In genomic region chr6:116666869-116667268, GRCh38 we compare ENCODE assay signal across 9 cellular contexts. TPM values are rescaled to one million over a fixed set of nuclear protein-coding genes. Genes with fewer than 3 reads are reported as not detected.
DNase-seq lines count a peak whose midpoint lies in the region; ATAC-seq and TF ChIP-seq lines count a peak whose summit lies in the region.
"Had no signal": no experiment of that assay in that cellular context is flagged by ENCODE, and none has a peak within 500 bp of the region (broad histone marks: within the 10 kb centered on the region; RNA-seq: fewer than 3 reads in every experiment).

No MANE protein-coding gene starts in this region.

- peaks cover 33% of the 10 kb centered on the region for H4K20me1 ChIP-seq in Loucy (ENCODE audit: insufficient read depth, low read length, poor library complexity, severe bottlenecking)

- H3F3A ChIP-seq in Loucy (ENCODE audit: low read depth), result no peaks in the 10 kb centered on the region

- no peak for TF ChIP-seq CTCF in GM13976 (IDR thresholded peaks at IDR 0.05; ENCODE audit: borderline replicate concordance, control extremely low read depth, extremely low read depth, insufficient read depth, missing control alignments)
- TF ChIP-seq CTCF in Loucy (conservative IDR thresholded peaks at IDR 0.05; ENCODE audit: low read length), result no peak
- TF ChIP-seq CTCF in fibroblast of villous mesenchyme (IDR thresholded peaks at IDR 0.05; ENCODE audit: insufficient read depth, low read depth, low read length), result no peak

- H3K9me2 ChIP-seq in Loucy (replicated peaks; ENCODE audit: low read depth, low read length), result no peaks in the 10 kb centered on the region

- H3K4me3 ChIP-seq in Loucy (ENCODE audit: low read length, poor library complexity, severe bottlenecking) (peak overlapping the region; percentile 99), fibroblast of villous mesenchyme (ENCODE audit: low read depth, low read length) (peak overlapping the region; percentile 9)

- peak overlapping the region; percentile 59 for H3K9ac ChIP-seq in Loucy (ENCODE audit: low read depth, low read length, poor library complexity, severe bottlenecking)

- peak; percentile 47 for DNase-seq in GM13976 (ENCODE audit: low spot score)
- DNase-seq in fibroblast of villous mesenchyme (ENCODE audit: low read depth), result no peak
- no peak for DNase-seq in ureter (ENCODE audit: low spot score)
- no peak for DNase-seq in AG08395 (ENCODE audit: low spot score)
- no peak for DNase-seq in NCI-H446 treated with DMSO at 0.1 percent for 48 hours (lab: John Stamatoyannopoulos, UW)
- DNase-seq: left ventricle myocardium superior had no signal

- ATAC-seq in GM21619 (IDR thresholded peaks at IDR 0.05; ENCODE audit: unreplicated experiment) (peak; percentile 39), HG03045 (IDR thresholded peaks at IDR 0.05; ENCODE audit: unreplicated experiment) (no peak)
- ATAC-seq: left ventricle myocardium superior had no signal

- no peaks in the 10 kb centered on the region for H3K9me3 ChIP-seq in Loucy (ENCODE audit: insufficient read depth, low read depth, low read length)

- no peaks in the 10 kb centered on the region for H3K36me3 ChIP-seq in Loucy (ENCODE audit: insufficient read depth, low read length)

- H3K27me3 ChIP-seq in Loucy (ENCODE audit: insufficient read depth, low read length, poor library complexity, severe bottlenecking), result no peaks in the 10 kb centered on the region

- peaks cover 66% of the 10 kb centered on the region for H3K79me2 ChIP-seq in Loucy (ENCODE audit: insufficient read depth, low read length)

- peak overlapping the region; percentile 76 for H3K4me2 ChIP-seq in Loucy (ENCODE audit: low read depth, low read length, poor library complexity, severe bottlenecking)

- H2AFZ ChIP-seq in Loucy (ENCODE audit: low read length), result no peak overlapping the region

- peaks cover 54% of the 10 kb centered on the region for H3K4me1 ChIP-seq in Loucy (ENCODE audit: insufficient read depth, low read length, poor library complexity, severe bottlenecking)

- in situ Hi-C loops in GM13976 (cut with MboI; ENCODE audit: low sequenced_read_pairs, unreplicated experiment), result no loop called here

RNA-seq across cellular contexts. Expression of gene ZUP1, which starts 1.7 kb away (rescaled TPM):
- total RNA-seq in fibroblast of villous mesenchyme (13.5 and 15.5 TPM in 2 replicates), ureter (16.5 TPM)

RNA-seq across cellular contexts. Expression of gene KPNA5, which starts 14.1 kb away (rescaled TPM):
- total RNA-seq in fibroblast of villous mesenchyme (6.1 and 7.8 TPM in 2 replicates), ureter (21.2 TPM)

RNA-seq across cellular contexts. Expression of gene RSPH4A, which starts 50.6 kb away (rescaled TPM):
- total RNA-seq in fibroblast of villous mesenchyme (under 0.01 and 0.32 TPM in 2 replicates), ureter (0.55 TPM)
